In genomic region chr11:12727556-12728070, GRCh38 we compare ENCODE assay signal across 1 cellular context.
TF ChIP-seq lines count a peak whose summit lies in the region.

No MANE protein-coding gene starts in this region.

TF ChIP-seq in Ishikawa, 13 proteins besides CTCF, POLR2A, EP300 and RAD21:
- TF ChIP-seq REST (IDR thresholded peaks at IDR 0.05; ENCODE audit: low read depth) (no peak), EGR1 (IDR thresholded peaks at IDR 0.05) (no peak), YY1 (IDR thresholded peaks at IDR 0.05; ENCODE audit: low read depth) (no peak), CEBPB (IDR thresholded peaks at IDR 0.05) (no peak), NFIC (IDR thresholded peaks at IDR 0.05) (0 out of 2 replicates have a peak, but pooled peaks have one; percentile 39), CREB1 (IDR thresholded peaks at IDR 0.05; ENCODE audit: low read depth) (no peak), TAF1 (IDR thresholded peaks at IDR 0.05; ENCODE audit: low read depth) (no peak), USF1 (IDR thresholded peaks at IDR 0.05) (no peak), MAX (IDR thresholded peaks at IDR 0.05) (no peak), TEAD4 (IDR thresholded peaks at IDR 0.05) (no peak; the same call in 1 of the 2 replicates), ZBTB7A (IDR thresholded peaks at IDR 0.05; ENCODE audit: low read depth) (no peak), FOXM1 (IDR thresholded peaks at IDR 0.05; ENCODE audit: borderline replicate concordance, low read depth) (peak; percentile 25; the same call in 1 of the 2 replicates), TCF12 (IDR thresholded peaks at IDR 0.05; ENCODE audit: low read depth) (peak; percentile 59)
TF ChIP-seq in Ishikawa: peak in this region for 3.
